Comparison of ENCODE assay signal across 1 cellular context in the genomic region with DNA sequence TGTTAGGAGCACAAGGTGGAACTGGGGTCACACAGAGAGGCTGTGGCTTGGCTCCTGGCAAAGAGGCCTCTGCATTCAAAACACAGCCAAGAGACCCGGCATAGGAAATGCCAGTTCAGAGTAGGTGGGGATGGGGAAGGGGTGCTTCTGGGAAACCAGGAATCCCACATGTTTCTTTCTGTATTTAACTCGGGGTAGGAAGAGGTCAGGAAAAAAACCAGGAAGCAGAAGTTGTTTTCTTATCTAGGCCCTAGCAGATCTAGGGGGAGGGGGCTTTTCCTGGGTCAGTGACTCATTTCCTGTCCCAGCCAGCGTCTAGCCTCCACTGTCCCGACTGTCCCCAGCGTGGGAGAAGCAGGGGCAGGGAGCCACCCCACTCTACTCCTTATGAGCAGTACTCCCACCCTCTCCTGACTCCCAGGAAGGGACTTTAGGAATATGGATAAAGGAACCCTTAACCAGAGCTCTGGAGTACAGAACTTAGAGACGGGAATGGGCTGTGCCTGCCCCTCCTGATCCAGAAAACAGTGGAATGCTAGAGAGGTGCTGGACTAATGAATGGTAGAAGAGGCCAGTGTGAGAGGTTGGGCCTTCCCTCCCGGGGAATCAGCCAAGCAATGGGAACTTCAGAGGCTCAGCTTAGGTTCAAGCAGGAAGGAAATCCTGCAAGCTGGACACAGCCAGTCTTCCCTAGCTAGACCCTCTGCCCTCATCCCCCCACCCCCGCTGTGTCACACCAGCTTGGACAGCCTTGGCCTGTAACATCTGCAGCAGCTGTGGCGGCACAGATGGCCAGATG.
TF ChIP-seq lines count a peak whose summit lies in the region.

No MANE protein-coding gene starts in this region.

TF ChIP-seq in SK-N-SH, 30 proteins besides CTCF, POLR2A, EP300 and RAD21:
- TF ChIP-seq JUND (IDR thresholded peaks at IDR 0.05) (peak; percentile 49), TCF12 (IDR thresholded peaks at IDR 0.05) (0 out of 2 replicates have a peak, but pooled peaks have one; percentile 9), ELF1 (IDR thresholded peaks at IDR 0.05) (0 out of 2 replicates have a peak, but pooled peaks have one; percentile 17), RXRA (IDR thresholded peaks at IDR 0.05; ENCODE audit: borderline replicate concordance, low read depth) (no peak), MEF2A (IDR thresholded peaks at IDR 0.05; ENCODE audit: borderline replicate concordance, low read depth) (no peak), FOSL2 (IDR thresholded peaks at IDR 0.05; ENCODE audit: borderline replicate concordance, low read depth) (peak; percentile 53), TAF1 (IDR thresholded peaks at IDR 0.05; ENCODE audit: borderline replicate concordance, low read depth, low read length) (no peak), GABPA (IDR thresholded peaks at IDR 0.05; ENCODE audit: low read depth) (0 out of 2 replicates have a peak, but pooled peaks have one; percentile 16)
- TF ChIP-seq, protein P1, sequence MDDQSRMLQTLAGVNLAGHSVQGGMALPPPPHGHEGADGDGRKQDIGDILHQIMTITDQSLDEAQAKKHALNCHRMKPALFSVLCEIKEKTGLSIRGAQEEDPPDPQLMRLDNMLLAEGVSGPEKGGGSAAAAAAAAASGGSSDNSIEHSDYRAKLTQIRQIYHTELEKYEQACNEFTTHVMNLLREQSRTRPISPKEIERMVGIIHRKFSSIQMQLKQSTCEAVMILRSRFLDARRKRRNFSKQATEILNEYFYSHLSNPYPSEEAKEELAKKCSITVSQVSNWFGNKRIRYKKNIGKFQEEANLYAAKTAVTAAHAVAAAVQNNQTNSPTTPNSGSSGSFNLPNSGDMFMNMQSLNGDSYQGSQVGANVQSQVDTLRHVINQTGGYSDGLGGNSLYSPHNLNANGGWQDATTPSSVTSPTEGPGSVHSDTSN (IDR thresholded peaks at IDR 0.05) = no peak
- TF ChIP-seq, protein P2, sequence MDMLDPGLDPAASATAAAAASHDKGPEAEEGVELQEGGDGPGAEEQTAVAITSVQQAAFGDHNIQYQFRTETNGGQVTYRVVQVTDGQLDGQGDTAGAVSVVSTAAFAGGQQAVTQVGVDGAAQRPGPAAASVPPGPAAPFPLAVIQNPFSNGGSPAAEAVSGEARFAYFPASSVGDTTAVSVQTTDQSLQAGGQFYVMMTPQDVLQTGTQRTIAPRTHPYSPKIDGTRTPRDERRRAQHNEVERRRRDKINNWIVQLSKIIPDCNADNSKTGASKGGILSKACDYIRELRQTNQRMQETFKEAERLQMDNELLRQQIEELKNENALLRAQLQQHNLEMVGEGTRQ (IDR thresholded peaks at IDR 0.05; ENCODE audit: borderline replicate concordance, low read depth, low read length) = no peak
- TF ChIP-seq, protein P3, sequence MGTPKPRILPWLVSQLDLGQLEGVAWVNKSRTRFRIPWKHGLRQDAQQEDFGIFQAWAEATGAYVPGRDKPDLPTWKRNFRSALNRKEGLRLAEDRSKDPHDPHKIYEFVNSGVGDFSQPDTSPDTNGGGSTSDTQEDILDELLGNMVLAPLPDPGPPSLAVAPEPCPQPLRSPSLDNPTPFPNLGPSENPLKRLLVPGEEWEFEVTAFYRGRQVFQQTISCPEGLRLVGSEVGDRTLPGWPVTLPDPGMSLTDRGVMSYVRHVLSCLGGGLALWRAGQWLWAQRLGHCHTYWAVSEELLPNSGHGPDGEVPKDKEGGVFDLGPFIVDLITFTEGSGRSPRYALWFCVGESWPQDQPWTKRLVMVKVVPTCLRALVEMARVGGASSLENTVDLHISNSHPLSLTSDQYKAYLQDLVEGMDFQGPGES (IDR thresholded peaks at IDR 0.05; ENCODE audit: low read depth, low read length) = no peak
